ENCODE assay signal across 23 cellular contexts in the genomic region with DNA sequence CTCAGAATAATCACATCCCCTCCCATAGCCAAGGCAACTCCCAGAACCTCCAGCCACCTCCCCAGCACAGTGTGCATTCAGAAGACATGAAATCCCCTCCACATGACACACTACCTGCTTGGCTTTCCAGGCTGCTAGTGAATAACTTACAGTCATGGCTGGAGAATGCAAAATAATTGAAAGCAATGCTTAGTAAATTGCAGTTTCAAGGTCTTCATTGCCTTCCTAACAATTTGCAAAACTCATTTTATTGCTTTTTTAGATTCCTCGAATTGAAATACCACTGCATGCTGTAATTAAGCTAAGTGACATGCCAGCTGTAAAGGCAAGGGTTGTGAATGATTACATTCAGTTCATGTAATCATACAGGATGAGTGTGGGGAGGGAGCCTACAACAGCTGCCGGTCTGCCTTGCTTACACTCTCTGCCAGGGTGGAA. TPM values are rescaled to one million over a fixed set of nuclear protein-coding genes. Genes with fewer than 3 reads are reported as not detected.
A peak's percentile ranks its signal among the peaks of the same experiment; 100 is the strongest.
DNase-seq lines count a peak whose midpoint lies in the region; ATAC-seq and FAIRE-seq lines count a peak whose summit lies in the region.
"Had no signal": no experiment of that assay in that cellular context is flagged by ENCODE, and none has a peak within 500 bp of the region (broad histone marks: within the 10 kb centered on the region; RNA-seq: fewer than 3 reads in every experiment).

No MANE protein-coding gene starts in this region.

- H3K36me3 Mint-ChIP-seq in activated T-cell treated with anti-CD3 and anti-CD28 coated beads, Interleukin-2, amount 50 U/mL, for 24 hours (ENCODE audit: low read depth) = no peaks in the 10 kb centered on the region
- no peaks in the 10 kb centered on the region for H3K36me3 Mint-ChIP-seq in immature natural killer cell
- H3K36me3 Mint-ChIP-seq: brain had no signal

- H3K4me1 Mint-ChIP-seq in activated T-cell treated with anti-CD3 and anti-CD28 coated beads, Interleukin-2, amount 50 U/mL, for 24 hours (ENCODE audit: low read depth) = peaks cover 9% of the 10 kb centered on the region
- no peaks in the 10 kb centered on the region for H3K4me1 Mint-ChIP-seq in immature natural killer cell
- H3K4me1 Mint-ChIP-seq: brain, neural crest cell had no signal

- peak; percentile 54 for DNase-seq in NCI-H2227 (lab: John Stamatoyannopoulos, UW; ENCODE audit: unreplicated experiment)
- no peak for DNase-seq in NCI-H2227 treated with DMSO at 0.1 percent for 48 hours (lab: John Stamatoyannopoulos, UW)
- peak; percentile 55 for DNase-seq in LHCN-M2 (ENCODE audit: low read depth)
- DNase-seq in cerebellar cortex (ENCODE audit: low spot score) = peak; percentile 74
- DNase-seq in urothelium cell line (ENCODE audit: low spot score) = no peak
- DNase-seq in activated T-cell treated with anti-CD3 and anti-CD28 coated beads, Interleukin-2, amount 50 U/mL, for 24 hours = no peak
- no peak for DNase-seq in immature natural killer cell
- DNase-seq: activated CD4-positive, alpha-beta T cell treated with anti-CD3 and anti-CD28 coated beads for 48 hours; activated CD8-positive, alpha-beta memory T cell treated with anti-CD3 and anti-CD28 coated beads, Interleukin-2, amount 50 U/mL, for 48 hours; activated naive CD4-positive, alpha-beta T cell treated with anti-CD3 and anti-CD28 coated beads, Interleukin-2, amount 50 U/mL, for 16 hours; Calu3; esophagus squamous epithelium; HCEC 1CT; heart left ventricle; mesenchymal stem cell; NCI-H1105 had no signal

- no peak overlapping the region for H3K4me3 Mint-ChIP-seq in activated T-cell treated with anti-CD3 and anti-CD28 coated beads, Interleukin-2, amount 50 U/mL, for 24 hours
- H3K4me3 Mint-ChIP-seq in immature natural killer cell = no peak overlapping the region
- H3K4me3 Mint-ChIP-seq: brain; neural crest cell; stimulated activated naive CD8-positive, alpha-beta T cell treated with anti-CD3 and anti-CD28 coated beads, Interleukin-15, Interleukin-2, amounts not matched to agents 100 ng/mL and 50 ng/mL, for 24 hours had no signal

- ATAC-seq in HG03457 (IDR thresholded peaks at IDR 0.05; ENCODE audit: unreplicated experiment) = no peak
- ATAC-seq: heart left ventricle had no signal

- H3K27ac Mint-ChIP-seq in activated T-cell treated with anti-CD3 and anti-CD28 coated beads, Interleukin-2, amount 50 U/mL, for 24 hours = no peak overlapping the region
- no peak overlapping the region for H3K27ac Mint-ChIP-seq in immature natural killer cell
- H3K27ac Mint-ChIP-seq: brain had no signal

- H3K9me3 Mint-ChIP-seq in activated T-cell treated with anti-CD3 and anti-CD28 coated beads, Interleukin-2, amount 50 U/mL, for 24 hours = no peaks in the 10 kb centered on the region
- peaks cover 0 to 1% (median 0%) of the 10 kb centered on the region in 6 donors for H3K9me3 Mint-ChIP-seq in immature natural killer cell
- H3K9me3 Mint-ChIP-seq: neural crest cell; stimulated activated naive CD8-positive, alpha-beta T cell treated with anti-CD3 and anti-CD28 coated beads, Interleukin-15, Interleukin-2, amounts not matched to agents 100 ng/mL and 50 ng/mL, for 24 hours had no signal

- FAIRE-seq in urothelium cell line (lab: Jason Lieb, UNC) = peak; percentile 68
- FAIRE-seq: islet of Langerhans had no signal

- peaks cover 90% of the 10 kb centered on the region for H3K27me3 Mint-ChIP-seq in activated T-cell treated with anti-CD3 and anti-CD28 coated beads, Interleukin-2, amount 50 U/mL, for 24 hours
- H3K27me3 Mint-ChIP-seq in immature natural killer cell (ENCODE audit: low read depth in 3 of 3) = peaks cover 22 to 52% (median 36%) of the 10 kb centered on the region in 3 donors

RNA-seq across cellular contexts. Expression of a gene that starts 29.0 kb away (rescaled TPM):
- 0.77 and 0.80 TPM in 2 replicates for total RNA-seq in LHCN-M2 (2014; rRNA removed)
- 0.92 TPM for polyA plus RNA-seq in LHCN-M2 (2012)
- not detected for polyA plus RNA-seq in immature natural killer cell
- total RNA-seq: dermis microvascular lymphatic vessel endothelial cell, esophagus squamous epithelium, heart left ventricle, neural crest cell had no signal
- polyA plus RNA-seq: heart left ventricle had no signal

RNA-seq across cellular contexts. Expression of a gene that starts 34.6 kb away (rescaled TPM):
- not detected in 2 replicates for total RNA-seq in LHCN-M2 (2014; rRNA removed)
- polyA plus RNA-seq in LHCN-M2 (2012) = not detected
- not detected for polyA plus RNA-seq in immature natural killer cell
- total RNA-seq: Calu3, dermis microvascular lymphatic vessel endothelial cell, esophagus squamous epithelium, heart left ventricle, neural crest cell had no signal
- polyA plus RNA-seq: heart left ventricle had no signal

RNA-seq across cellular contexts. Expression of a gene that starts 35.2 kb away (rescaled TPM):
- not detected in 2 replicates for total RNA-seq in LHCN-M2 (2014; rRNA removed)
- polyA plus RNA-seq in LHCN-M2 (2012) = not detected
- polyA plus RNA-seq in immature natural killer cell = not detected
- total RNA-seq: Calu3, dermis microvascular lymphatic vessel endothelial cell, esophagus squamous epithelium, heart left ventricle, neural crest cell had no signal
- polyA plus RNA-seq: heart left ventricle had no signal

RNA-seq across cellular contexts. Expression of a gene that starts 59.5 kb away (rescaled TPM):
- total RNA-seq in LHCN-M2 (2014; rRNA removed) = not detected in 2 replicates
- polyA plus RNA-seq in LHCN-M2 (2012) = 0.01 TPM
- not detected for polyA plus RNA-seq in immature natural killer cell
- total RNA-seq: urinary bladder had no signal

Comparison
In these comparisons a context has a peak if more than half of its experiments do, and no peak if none do; other contexts are left out.
1. DNase-seq: peak in NCI-H2227 (single experiment), LHCN-M2 (single experiment) and cerebellar cortex (single experiment); none in NCI-H2227 treated with DMSO at 0.1 percent for 48 hours (single experiment), urothelium cell line (single experiment), activated T-cell treated with anti-CD3 and anti-CD28 coated beads, Interleukin-2, amount 50 U/mL, for 24 hours (single experiment) and immature natural killer cell (0 of 3).